ENCODE assay signal across 10 cellular contexts in genomic region chr3:119500265-119500664, GRCh38. TPM values are rescaled to one million over a fixed set of nuclear protein-coding genes. Genes with fewer than 3 reads are reported as not detected.
DNase-seq lines count a peak whose midpoint lies in the region; ATAC-seq and TF ChIP-seq lines count a peak whose summit lies in the region.
"Had no signal": no experiment of that assay in that cellular context is flagged by ENCODE, and none has a peak within 500 bp of the region (broad histone marks: within the 10 kb centered on the region; RNA-seq: fewer than 3 reads in every experiment).

No MANE protein-coding gene starts in this region.

- peak overlapping the region in 4 of 12 donors; percentile 11 to 98 (median 58) for H3K27ac ChIP-seq in heart left ventricle
- no peak overlapping the region for H3K27ac ChIP-seq in hepatocyte
- no peak overlapping the region for H3K27ac ChIP-seq in thoracic aorta
- H3K27ac ChIP-seq in testis = no peak overlapping the region

- H3K36me3 Mint-ChIP-seq in activated B cell treated with CpG ODN at 0.5 μM for 24 hours (ENCODE audit: low read depth) = peaks cover 35% of the 10 kb centered on the region

- no peak overlapping the region for H2AFZ ChIP-seq in hepatocyte

- peaks cover 0 to 46% (median 25%) of the 10 kb centered on the region in 9 donors for H3K36me3 ChIP-seq in heart left ventricle
- H3K36me3 ChIP-seq in hepatocyte (replicated peaks; ENCODE audit: insufficient read depth, low read depth) = no peaks in the 10 kb centered on the region
- H3K36me3 ChIP-seq in thoracic aorta = peaks cover 4% of the 10 kb centered on the region
- H3K36me3 ChIP-seq in testis (ENCODE audit: low read depth, missing control alignments) = no peaks in the 10 kb centered on the region

- peak overlapping the region in 9 of 12 donors; percentile 69 to 93 (median 78) for H3K4me3 ChIP-seq in heart left ventricle
- H3K4me3 ChIP-seq in hepatocyte = no peak overlapping the region
- H3K4me3 ChIP-seq in thoracic aorta = peak overlapping the region; percentile 19
- H3K4me3 ChIP-seq in testis = no peak overlapping the region

- intact Hi-C loops in heart left ventricle (cut with DNase I) (no loop called here), left cardiac atrium (cut with DNase I) (no loop called here), activated B cell treated with CpG ODN at 0.5 μM for 24 hours (cut with micrococcal nuclease) (no loop called here), testis (cut with DNase I; ENCODE audit: low total_unique reads) (no loop called here)

- peak overlapping the region; percentile 13 for H3K27ac Mint-ChIP-seq in activated B cell treated with CpG ODN at 0.5 μM for 24 hours

- H3K9me2 ChIP-seq in hepatocyte (replicated peaks; ENCODE audit: insufficient read depth) = no peaks in the 10 kb centered on the region

- H3K4me3 Mint-ChIP-seq in activated B cell treated with CpG ODN at 0.5 μM for 24 hours = no peak overlapping the region

- H3K27me3 Mint-ChIP-seq in activated B cell treated with CpG ODN at 0.5 μM for 24 hours = no peaks in the 10 kb centered on the region

- TF ChIP-seq POLR2A in heart left ventricle (IDR thresholded peaks at IDR 0.05) (no peak), testis (IDR thresholded peaks at IDR 0.05) (no peak)

- peaks cover 39% of the 10 kb centered on the region for H3K79me2 ChIP-seq in hepatocyte

- no peak for TF ChIP-seq CTCF in heart left ventricle (IDR thresholded peaks at IDR 0.05)
- no peak for TF ChIP-seq CTCF in activated B cell treated with CpG ODN at 0.5 μM for 24 hours (IDR thresholded peaks at IDR 0.05)
- TF ChIP-seq CTCF in hepatocyte (IDR thresholded peaks at IDR 0.05; ENCODE audit: poor library complexity) = no peak
- TF ChIP-seq CTCF in thoracic aorta (IDR thresholded peaks at IDR 0.05) = no peak
- no peak for TF ChIP-seq CTCF in testis (IDR thresholded peaks at IDR 0.05)

- H3K27me3 ChIP-seq in heart left ventricle (no peaks in the 10 kb centered on the region), hepatocyte (no peaks in the 10 kb centered on the region), thoracic aorta (replicated peaks; ENCODE audit: insufficient read depth) (no peaks in the 10 kb centered on the region), testis (no peaks in the 10 kb centered on the region)

- H3K4me1 ChIP-seq in heart left ventricle (peaks cover 9 to 38% (median 27%) of the 10 kb centered on the region in 12 donors), hepatocyte (ENCODE audit: insufficient read depth) (peaks cover 24% of the 10 kb centered on the region), thoracic aorta (ENCODE audit: control insufficient read depth in 1 of 2, low read depth in 2 of 2) (peaks cover 11 to 30% of the 10 kb centered on the region in 2 donors), testis (peaks cover 15% of the 10 kb centered on the region)

- peak overlapping the region; percentile 84 for H3K4me2 ChIP-seq in hepatocyte

- POLR2A ChIA-PET in activated B cell treated with CpG ODN at 0.5 μM for 24 hours (lab: Charles Lee) = interaction anchor here (0.6 to 1.1 kb wide), 2 partner anchors 11 to 34 kb away, joined by 3 to 4 read pairs; no protein-coding TSS in a partner anchor

- 57 to 73% (median 64%) methylated on average over 4 of the region's 4 CpGs for WGBS in heart left ventricle, 4 donors
- WGBS in hepatocyte (ENCODE audit: low lambda C conversion rate, missing lambda C conversion rate) = 83% methylated on average over 4 of the region's 4 CpGs
- WGBS in testis, 2 donors = 51 to 57% methylated on average over 4 of the region's 4 CpGs

- DNase-seq in heart left ventricle (no peak), left cardiac atrium (no peak), activated B cell treated with CpG ODN at 0.5 μM for 24 hours (no peak), hepatocyte (ENCODE audit: low spot score) (no peak), thoracic aorta (ENCODE audit: low spot score) (no peak), testis (no peak), DMS 273 treated with DMSO at 0.1 percent for 48 hours (lab: John Stamatoyannopoulos, UW) (no peak), NCI-H345 treated with DMSO at 0.1 percent for 48 hours (lab: John Stamatoyannopoulos, UW; ENCODE audit: unreplicated experiment) (no peak)
- DNase-seq: amygdala, HCEC 1CT had no signal

- ATAC-seq in heart left ventricle = no peak
- ATAC-seq in left cardiac atrium = no peak
- ATAC-seq in activated B cell treated with CpG ODN at 0.5 μM for 24 hours (ENCODE audit: low read depth) = no peak
- no peak for ATAC-seq in thoracic aorta (ENCODE audit: insufficient number of reproducible peaks, low FRiP score, low read depth)

- CTCF ChIA-PET in activated B cell treated with CpG ODN at 0.5 μM for 24 hours (lab: Charles Lee) = no interaction called here

- H3K9me3 ChIP-seq in heart left ventricle = no peaks in the 10 kb centered on the region
- H3K9me3 ChIP-seq in hepatocyte (ENCODE audit: low read depth) = no peaks in the 10 kb centered on the region
- H3K9me3 ChIP-seq in thoracic aorta = no peaks in the 10 kb centered on the region
- no peaks in the 10 kb centered on the region for H3K9me3 ChIP-seq in testis

- H4K20me1 ChIP-seq in hepatocyte (ENCODE audit: insufficient read depth, poor library complexity, severe bottlenecking) = no peaks in the 10 kb centered on the region

- H3K9me3 Mint-ChIP-seq in activated B cell treated with CpG ODN at 0.5 μM for 24 hours = no peaks in the 10 kb centered on the region

- H3K4me1 Mint-ChIP-seq in activated B cell treated with CpG ODN at 0.5 μM for 24 hours = peaks cover 38% of the 10 kb centered on the region

RNA-seq across cellular contexts. Expression of gene TIMMDC1, which starts 1.9 kb away (rescaled TPM):
- 100 to 1,000 TPM in 8 of 9 donors, 10 to 100 TPM in 1; 78.6 to 297 (median 224) TPM for total RNA-seq in heart left ventricle
- polyA plus RNA-seq in heart left ventricle = 100 to 1,000 TPM; 132 to 134 TPM
- 100 to 1,000 TPM; 190 to 200 TPM for total RNA-seq in left cardiac atrium
- 73.0 and 76.1 TPM in 2 replicates for total RNA-seq in activated B cell treated with CpG ODN at 0.5 μM for 24 hours
- 47.8 and 52.7 TPM in 2 replicates for total RNA-seq in hepatocyte
- 140 and 155 TPM in 2 replicates for polyA plus RNA-seq in hepatocyte
- total RNA-seq in thoracic aorta = 10 to 100 TPM; 28.8 to 49.1 TPM
- total RNA-seq in testis = 10 to 100 TPM; 70.9 to 81.4 TPM
- 109 TPM for polyA plus RNA-seq in testis (ENCODE audit: insufficient read depth, low read depth, low replicate concordance)

RNA-seq across cellular contexts. Expression of gene POGLUT1, which starts 31.5 kb away (rescaled TPM):
- total RNA-seq in heart left ventricle (10 to 100 TPM in 2 of 9 donors, 1 to 10 TPM in 7; 2.2 to 17.5 (median 5.9) TPM), left cardiac atrium (10 to 100 TPM in 1 of 2 donors, 1 to 10 TPM in 1; 6.7 to 15.6 TPM), activated B cell treated with CpG ODN at 0.5 μM for 24 hours (32.1 and 35.8 TPM in 2 replicates), hepatocyte (13.6 and 14.5 TPM in 2 replicates), thoracic aorta (10 to 100 TPM; 11.0 to 35.9 TPM), testis (10 to 100 TPM; 11.4 to 11.6 TPM)
- polyA plus RNA-seq in heart left ventricle (10 to 100 TPM in 1 of 2 donors, 1 to 10 TPM in 1; 4.0 to 20.8 TPM), hepatocyte (15.4 and 16.3 TPM in 2 replicates), testis (ENCODE audit: insufficient read depth, low read depth, low replicate concordance) (8.8 TPM)

RNA-seq across cellular contexts. Expression of gene TMEM39A, which starts 36.9 kb away (rescaled TPM):
- total RNA-seq in heart left ventricle (10 to 100 TPM in 7 of 9 donors, 1 to 10 TPM in 2; 8.7 to 21.0 (median 15.6) TPM), left cardiac atrium (10 to 100 TPM; 27.0 to 40.5 TPM), activated B cell treated with CpG ODN at 0.5 μM for 24 hours (33.7 and 45.6 TPM in 2 replicates), hepatocyte (56.1 and 77.0 TPM in 2 replicates), thoracic aorta (10 to 100 TPM; 34.3 to 43.7 TPM), testis (10 to 100 TPM; 39.8 to 46.0 TPM)
- polyA plus RNA-seq in heart left ventricle (10 to 100 TPM in 1 of 2 donors, 1 to 10 TPM in 1; 4.8 to 18.9 TPM), hepatocyte (39.0 and 46.2 TPM in 2 replicates), testis (ENCODE audit: insufficient read depth, low read depth, low replicate concordance) (33.5 TPM)

RNA-seq across cellular contexts. Expression of gene CD80, which starts 59.1 kb away (rescaled TPM):
- 1 to 10 TPM in 1 of 9 donors, under 1 TPM in 5, not detected in 3; 0.22 to 4.4 (median 0.39) TPM for total RNA-seq in heart left ventricle
- polyA plus RNA-seq in heart left ventricle = under 1 TPM; 0.12 to 0.19 TPM
- total RNA-seq in left cardiac atrium = under 1 TPM; 0.10 to 0.21 TPM
- 71.4 and 88.1 TPM in 2 replicates for total RNA-seq in activated B cell treated with CpG ODN at 0.5 μM for 24 hours
- 0.07 and 0.24 TPM in 2 replicates for total RNA-seq in hepatocyte
- not detected in 2 replicates for polyA plus RNA-seq in hepatocyte
- total RNA-seq in thoracic aorta = under 1 TPM in 1 of 2 donors, not detected in 1; 0.14 TPM
- total RNA-seq in testis = 1 to 10 TPM in 1 of 2 donors, under 1 TPM in 1; 0.74 to 2.0 TPM
- 0.42 TPM for polyA plus RNA-seq in testis (ENCODE audit: insufficient read depth, low read depth, low replicate concordance)

Comparison
In these comparisons a context has a peak if more than half of its experiments do, and no peak if none do; other contexts are left out.
1. H3K4me3 ChIP-seq: peak in heart left ventricle (9 of 12) and thoracic aorta (single experiment); none in hepatocyte (single experiment) and testis (0 of 2).